9 cellular contexts compared by ENCODE assay signal in genomic region chr6:36028088-36028886, GRCh38. TPM values are rescaled to one million over a fixed set of nuclear protein-coding genes. Genes with fewer than 3 reads are reported as not detected.
DNase-seq lines count a peak whose midpoint lies in the region; ATAC-seq and TF ChIP-seq lines count a peak whose summit lies in the region.
"Had no signal": no experiment of that assay in that cellular context is flagged by ENCODE, and none has a peak within 500 bp of the region (broad histone marks: within the 10 kb centered on the region; RNA-seq: fewer than 3 reads in every experiment).

No MANE protein-coding gene starts in this region.

- CTCF ChIA-PET in Calu3 (lab: Charles Lee), result interaction anchor here (0.6 to 5.4 kb wide), 13 partner anchors 10 to 677 kb away, joined by 3 to 33 read pairs (median 4); no protein-coding TSS in a partner anchor

- H3K4me1 Mint-ChIP-seq in Calu3 (ENCODE audit: low read depth, unreplicated experiment), result peaks cover 17% of the 10 kb centered on the region

- TF ChIP-seq CTCF in Calu3 (IDR thresholded peaks at IDR 0.05; ENCODE audit: unreplicated experiment) (no peak), lung (IDR thresholded peaks at IDR 0.05; ENCODE audit: control extremely low read depth, extremely low read depth) (no peak)

- no peaks in the 10 kb centered on the region for H3K36me3 ChIP-seq in HUES64 (ENCODE audit: insufficient read depth, low read length)
- H3K36me3 ChIP-seq in duodenal mucosa (ENCODE audit: control insufficient read depth in 1 of 2, insufficient read depth in 2 of 2, low read length in 2 of 2), result no peaks in the 10 kb centered on the region
- H3K36me3 ChIP-seq in lung (ENCODE audit: control insufficient read depth in 2 of 2, insufficient read depth in 2 of 2, low read length in 2 of 2), result no peaks in the 10 kb centered on the region

- H3K4me1 ChIP-seq in HUES64 (ENCODE audit: insufficient read depth, low read length), result peaks cover 37% of the 10 kb centered on the region
- H3K4me1 ChIP-seq in duodenal mucosa (ENCODE audit: control insufficient read depth in 1 of 2, insufficient read depth in 2 of 2, low read length in 2 of 2), result peaks cover 20 to 21% of the 10 kb centered on the region in 2 donors
- peaks cover 0 to 5% of the 10 kb centered on the region in 2 donors for H3K4me1 ChIP-seq in lung (ENCODE audit: control insufficient read depth in 2 of 2, insufficient read depth in 2 of 2, low read length in 2 of 2)

- H3K9ac ChIP-seq in HUES64 (ENCODE audit: low read depth, low read length) (peak overlapping the region; percentile 95), duodenal mucosa (ENCODE audit: low read depth in 1 of 2, low read length in 2 of 2) (peak overlapping the region; percentile 95 to 100)

- ATAC-seq in GM21515 (IDR thresholded peaks at IDR 0.05; ENCODE audit: unreplicated experiment) (peak; percentile 27), lung (ENCODE audit: insufficient read depth, low FRiP score) (peak; percentile 21)

- H3K9me3 ChIP-seq in HUES64 (ENCODE audit: insufficient read depth, low read depth, low read length), result no peaks in the 10 kb centered on the region
- no peaks in the 10 kb centered on the region for H3K9me3 ChIP-seq in duodenal mucosa (ENCODE audit: control insufficient read depth in 1 of 2, low read length in 2 of 2)
- no peaks in the 10 kb centered on the region for H3K9me3 ChIP-seq in lung (ENCODE audit: control insufficient read depth in 2 of 2, insufficient read depth in 1 of 2, low read length in 1 of 2)

- BruUV-seq in Calu3 (replicated peaks; lab: Mats Ljungman, UMichigan), result no TSS peak

- H3K4me3 ChIP-seq in HUES64 (ENCODE audit: low read length) (peak overlapping the region; percentile 96), duodenal mucosa (ENCODE audit: low read depth in 1 of 2, low read length in 2 of 2) (peak overlapping the region; percentile 99 to 100), lung (peak overlapping the region; percentile 99)

- peak overlapping the region; percentile 83 for H3K4me3 Mint-ChIP-seq in Calu3 (ENCODE audit: low read depth, unreplicated experiment)

- no peaks in the 10 kb centered on the region for H3K9me3 Mint-ChIP-seq in Calu3 (ENCODE audit: low read depth, unreplicated experiment)

- peaks cover 34% of the 10 kb centered on the region for H3K36me3 Mint-ChIP-seq in Calu3 (ENCODE audit: insufficient read depth, unreplicated experiment)

- intact Hi-C loops in Calu3 (cut with micrococcal nuclease; ENCODE audit: unreplicated experiment), result loop anchor here (5.0 kb wide), 3 partner anchors 39 to 169 kb away; partner anchors contain the start of genes BRPF3 and SRPK1

- DNase-seq in Calu3 (peak; percentile 33), lung (ENCODE audit: low spot score) (peak; percentile 46), dedifferentiated amniotic fluid mesenchymal stem cell (ENCODE audit: extremely low spot score) (no peak)
- DNase-seq in activated CD4-positive, CD25-positive, alpha-beta regulatory T cell treated with anti-CD3 and anti-CD28 coated beads, Interleukin-2, amount 50 U/mL, for 72 hours, result peak; percentile 47
- DNase-seq in stimulated activated CD4-positive, alpha-beta T cell treated with anti-CD3 and anti-CD28 coated beads, TNF-alpha, amount 100 ng/mL, for 4 hours (ENCODE audit: low read depth in 3 of 3), result peak; percentile 5 to 26 (median 14)

- peak overlapping the region; percentile 78 for H3K27ac Mint-ChIP-seq in Calu3 (ENCODE audit: unreplicated experiment)

- under 1% methylated on average over 45 of the region's 45 CpGs for WGBS in HUES64
- 0 to 1% methylated on average over 43 to 45 of the region's 45 CpGs for WGBS in lung, 2 donors

- H3K27me3 Mint-ChIP-seq in Calu3 (ENCODE audit: unreplicated experiment), result no peaks in the 10 kb centered on the region

- H3K27ac ChIP-seq in HUES64 (ENCODE audit: low read depth, low read length), result peak overlapping the region; percentile 84
- H3K27ac ChIP-seq in duodenal mucosa (ENCODE audit: low read depth, low read length), result peak overlapping the region; percentile 91
- H3K27ac ChIP-seq in lung (ENCODE audit: low read depth in 1 of 2, low read length in 1 of 2), result peak overlapping the region; percentile 90 to 91

- H3K27me3 ChIP-seq in HUES64 (ENCODE audit: insufficient read depth, low read length), result peaks cover 8% of the 10 kb centered on the region; the same call in 1 of the 2 replicates
- peaks cover 4 to 8% of the 10 kb centered on the region in 2 donors for H3K27me3 ChIP-seq in duodenal mucosa (ENCODE audit: control insufficient read depth in 1 of 2, insufficient read depth in 2 of 2, low read length in 2 of 2)
- H3K27me3 ChIP-seq in lung (ENCODE audit: control insufficient read depth, insufficient read depth), result no peaks in the 10 kb centered on the region

RNA-seq across cellular contexts. Expression of gene MAPK14, which starts 0.7 kb away (rescaled TPM):
- total RNA-seq in Calu3 (2022), result 59.5 and 60.9 TPM in 2 replicates
- 21.9 TPM for polyA plus RNA-seq in HUES64 (2013, experiment 1 of 2)
- polyA plus RNA-seq in HUES64 (2013, experiment 2 of 2), result 27.1 TPM
- total RNA-seq in lung, result 10 to 100 TPM; 63.3 to 93.3 TPM
- polyA plus RNA-seq in lung, result 10 to 100 TPM; 12.8 to 55.6 TPM

RNA-seq across cellular contexts. Expression of gene SLC26A8, which starts 3.8 kb away (rescaled TPM):
- 0.10 TPM in 1 of 2 replicates, not detected in the other for total RNA-seq in Calu3 (2022)
- polyA plus RNA-seq in HUES64 (2013, experiment 1 of 2), result 0.40 TPM
- polyA plus RNA-seq in HUES64 (2013, experiment 2 of 2), result 0.57 TPM
- total RNA-seq in lung, result under 1 TPM; 0.34 to 0.61 TPM
- polyA plus RNA-seq in lung, result 1 to 10 TPM in 1 of 2 donors, under 1 TPM in 1; 0.20 to 1.1 TPM
- total RNA-seq: activated CD8-positive, alpha-beta memory T cell treated with anti-CD3 and anti-CD28 coated beads for 36 hours had no signal
